18 cellular contexts compared by ENCODE assay signal in the genomic region with DNA sequence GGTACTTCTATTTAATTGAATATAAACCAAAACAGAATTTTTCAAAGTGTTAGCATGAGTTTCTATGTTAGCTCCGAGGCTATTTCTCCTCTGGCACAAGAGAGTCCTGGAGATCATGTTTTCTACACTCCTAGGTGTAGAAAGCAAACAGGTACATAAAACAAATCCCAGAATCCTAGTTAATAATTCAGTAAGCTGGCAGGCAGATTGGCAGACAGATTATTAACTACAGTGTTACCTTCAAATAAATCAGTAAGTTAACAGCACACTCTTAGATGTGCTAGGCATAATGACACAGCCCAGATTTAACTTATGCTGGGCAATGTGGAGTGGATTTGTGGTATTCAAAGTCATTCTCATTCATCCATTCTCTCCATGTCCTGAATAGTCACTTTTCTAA.
"Had no signal": no experiment of that assay in that cellular context is flagged by ENCODE, and none has a peak within 500 bp of the region (broad histone marks: within the 10 kb centered on the region; RNA-seq: fewer than 3 reads in every experiment).

No MANE protein-coding gene starts in this region.

- H3K4me1 Mint-ChIP-seq: central memory CD8-positive, alpha-beta T cell; naive thymus-derived CD4-positive, alpha-beta T cell; stimulated activated effector memory CD8-positive, alpha-beta T cell treated with anti-CD3 and anti-CD28 coated beads, Interleukin-12 subunit alpha, Interleukin-12 subunit beta, amount 100 ng/mL, for 72 hours had no signal

- H3K27me3 ChIP-seq: heart left ventricle, neutrophil, right atrium auricular region had no signal

- ATAC-seq: esophagus mucosa; heart left ventricle; left ventricle myocardium superior; naive thymus-derived CD4-positive, alpha-beta T cell; stimulated activated effector memory CD8-positive, alpha-beta T cell treated with anti-CD3 and anti-CD28 coated beads, Interleukin-12 subunit alpha, Interleukin-12 subunit beta, amount 100 ng/mL, for 72 hours; stimulated activated naive CD8-positive, alpha-beta T cell treated with anti-CD3 and anti-CD28 coated beads, Interleukin-15, Interleukin-2, amounts not matched to agents 100 U/mL and 50 U/mL, for 24 hours had no signal

- H3K27me3 Mint-ChIP-seq: central memory CD8-positive, alpha-beta T cell had no signal

- H3K4me1 ChIP-seq: right atrium auricular region had no signal

- H3K4me3 Mint-ChIP-seq: central memory CD8-positive, alpha-beta T cell; naive thymus-derived CD4-positive, alpha-beta T cell; stimulated activated effector memory CD8-positive, alpha-beta T cell treated with anti-CD3 and anti-CD28 coated beads, Interleukin-12 subunit alpha, Interleukin-12 subunit beta, amount 100 ng/mL, for 72 hours had no signal

- H3K27ac Mint-ChIP-seq: naive thymus-derived CD4-positive, alpha-beta T cell; stimulated activated effector memory CD8-positive, alpha-beta T cell treated with anti-CD3 and anti-CD28 coated beads, Interleukin-12 subunit alpha, Interleukin-12 subunit beta, amount 100 ng/mL, for 72 hours had no signal

- H3K9me3 ChIP-seq: neutrophil had no signal

- H3K36me3 Mint-ChIP-seq: stimulated activated effector memory CD8-positive, alpha-beta T cell treated with anti-CD3 and anti-CD28 coated beads, Interleukin-12 subunit alpha, Interleukin-12 subunit beta, amount 100 ng/mL, for 72 hours had no signal

- H3K27ac ChIP-seq: dorsolateral prefrontal cortex, heart left ventricle, neutrophil, right atrium auricular region had no signal

- H3K36me3 ChIP-seq: heart left ventricle, neutrophil, right atrium auricular region had no signal

- DNase-seq: cortex of kidney; dorsolateral prefrontal cortex; effector CD8-positive, alpha-beta T cell; heart left ventricle; hippocampal formation; left ventricle myocardium superior; mesendoderm; naive thymus-derived CD4-positive, alpha-beta T cell; small intestine; stimulated activated CD4-positive, alpha-beta T cell treated with anti-CD3 and anti-CD28 coated beads, Interleukin-4, amount 100 ng/mL, for 1 hour; stimulated activated CD8-positive, alpha-beta memory T cell treated with anti-CD3 and anti-CD28 coated beads, Interleukin-4, amount 100 ng/mL, for 48 hours; stimulated activated naive CD8-positive, alpha-beta T cell treated with anti-CD3 and anti-CD28 coated beads, Interleukin-15, Interleukin-2, amounts not matched to agents 100 U/mL and 50 U/mL, for 24 hours; trophoblast cell had no signal

- H3K4me3 ChIP-seq: dorsolateral prefrontal cortex, heart left ventricle, right atrium auricular region had no signal
